8 cellular contexts compared by ENCODE assay signal in the genomic region with DNA sequence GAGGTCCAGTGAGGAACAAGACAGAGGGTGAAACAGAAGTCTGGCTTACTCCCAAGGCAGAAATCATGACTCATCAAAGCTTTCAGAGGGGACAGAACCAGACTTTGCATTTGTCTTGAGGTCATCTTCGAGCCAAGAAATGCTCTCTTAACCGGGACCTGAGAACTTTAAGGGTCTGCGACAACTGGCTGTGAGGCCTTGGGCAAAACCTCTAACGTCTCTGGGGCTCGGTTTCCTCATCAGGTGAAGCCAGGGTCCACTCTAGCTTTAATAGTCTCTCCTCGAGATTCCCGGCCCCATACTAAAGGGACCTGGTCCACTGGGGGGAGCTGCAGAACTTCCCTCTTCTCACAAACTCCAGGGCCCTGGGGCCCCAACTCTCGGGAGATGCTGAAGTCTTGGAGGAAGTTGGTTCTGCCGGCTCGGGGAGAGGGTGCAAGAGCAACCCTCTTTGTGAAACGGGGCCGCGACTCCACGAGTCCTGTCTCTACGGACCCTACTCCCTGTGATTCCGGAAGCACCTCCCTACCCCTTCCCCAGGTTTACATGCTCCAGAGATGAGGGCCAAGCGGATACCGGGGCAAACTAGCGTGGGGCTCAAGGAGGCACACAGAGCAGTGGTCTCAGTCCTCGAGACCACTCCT. TPM values are rescaled to one million over a fixed set of nuclear protein-coding genes. Genes with fewer than 3 reads are reported as not detected.
A peak's percentile ranks its signal among the peaks of the same experiment; 100 is the strongest.
DNase-seq lines count a peak whose midpoint lies in the region; ATAC-seq and TF ChIP-seq lines count a peak whose summit lies in the region.

No MANE protein-coding gene starts in this region.

- POLR2A ChIA-PET in PC-3 (lab: Charles Lee; ENCODE audit: unreplicated experiment): no interaction called here
- POLR2A ChIA-PET in OCI-LY7 (lab: Charles Lee): no interaction called here

- H4K20me1 ChIP-seq in PC-3 (ENCODE audit: low read length) (no peaks in the 10 kb centered on the region), OCI-LY7 (ENCODE audit: insufficient read depth, low read length) (no peaks in the 10 kb centered on the region)

- H3K4me2 ChIP-seq in PC-3 (ENCODE audit: low read length) (peak overlapping the region; percentile 98), OCI-LY7 (ENCODE audit: low read length) (no peak overlapping the region)

- H3K9me3 ChIP-seq in PC-3 (ENCODE audit: low read length) (no peaks in the 10 kb centered on the region), adipocyte (ENCODE audit: control insufficient read depth, low read length) (no peaks in the 10 kb centered on the region), OCI-LY7 (ENCODE audit: low read length) (no peaks in the 10 kb centered on the region)

- TF ChIP-seq POLR2A in GM18505 (IDR thresholded peaks at IDR 0.05; ENCODE audit: borderline replicate concordance, extremely low read depth, insufficient read depth, insufficient read length): no peak

- intact Hi-C loops in PC-3 (cut with micrococcal nuclease): loop anchor here (1.0 to 5.0 kb wide), 3 partner anchors 43 to 160 kb away; no protein-coding TSS in a partner anchor
- intact Hi-C loops in Right ventricle myocardium superior (cut with DNase I): loop anchor here (5.0 kb wide), 1 partner anchor 135 kb away; no protein-coding TSS in a partner anchor
- intact Hi-C loops in OCI-LY7 (cut with micrococcal nuclease; ENCODE audit: unreplicated experiment): no loop called here

- peak overlapping the region; percentile 82 for H2AFZ ChIP-seq in PC-3 (ENCODE audit: low read length)
- no peak overlapping the region for H2AFZ ChIP-seq in OCI-LY7 (ENCODE audit: low read length)

- H3K79me2 ChIP-seq in PC-3 (ENCODE audit: low read length) (peaks cover 50% of the 10 kb centered on the region), OCI-LY7 (ENCODE audit: insufficient read depth, low read depth, low read length) (no peaks in the 10 kb centered on the region)

- ATAC-seq in GM18505 (IDR thresholded peaks at IDR 0.05; ENCODE audit: unreplicated experiment): peak; percentile 28
- peak; percentile 34 for ATAC-seq in HG03139 (IDR thresholded peaks at IDR 0.05; ENCODE audit: unreplicated experiment)
- ATAC-seq in PC-3: peak; percentile 32
- ATAC-seq in Right ventricle myocardium superior (ENCODE audit: poor library complexity): peak; percentile 51

- H3K36me3 ChIP-seq in PC-3 (ENCODE audit: low read depth, low read length) (no peaks in the 10 kb centered on the region), adipocyte (ENCODE audit: control insufficient read depth, insufficient read depth, low read length, severe bottlenecking) (no peaks in the 10 kb centered on the region), OCI-LY7 (ENCODE audit: insufficient read depth, low read length) (no peaks in the 10 kb centered on the region)

- peak overlapping the region; percentile 94 for H3K4me3 ChIP-seq in PC-3 (ENCODE audit: low read length)
- peak overlapping the region; percentile 96 for H3K4me3 ChIP-seq in adipocyte (ENCODE audit: low read length)
- H3K4me3 ChIP-seq in OCI-LY7 (ENCODE audit: low read depth, low read length, poor library complexity, severe bottlenecking): no peak overlapping the region

- CTCF ChIA-PET in PC-3 (lab: Charles Lee) (interaction anchor here (0.5 to 1.1 kb wide), 2 partner anchors 12 to 122 kb away, joined by 3 to 4 read pairs; no protein-coding TSS in a partner anchor), OCI-LY7 (lab: Charles Lee; ENCODE audit: unreplicated experiment) (no interaction called here)

- H3K9ac ChIP-seq in PC-3 (ENCODE audit: low read length) (peak overlapping the region; percentile 94), adipocyte (ENCODE audit: low read length) (peak overlapping the region; percentile 95)

- DNase-seq in AG08396 (ENCODE audit: low spot score): peak; percentile 78
- peak; percentile 75 for DNase-seq in PC-3
- DNase-seq in adipocyte (ENCODE audit: low read depth): peak; percentile 89
- DNase-seq in Right ventricle myocardium superior: peak; percentile 70
- DNase-seq in nucleus accumbens (lab: John Stamatoyannopoulos, UW): peak in 43 of 56 donors; percentile 9 to 61 (median 30)
- DNase-seq in OCI-LY7 (ENCODE audit: low spot score): no peak

- H3K9me2 ChIP-seq in PC-3 (replicated peaks; ENCODE audit: low read length) (no peaks in the 10 kb centered on the region), OCI-LY7 (ENCODE audit: insufficient read depth, low read length) (no peaks in the 10 kb centered on the region)

- H3K4me1 ChIP-seq in PC-3 (ENCODE audit: insufficient read depth, low read length) (peaks cover 57% of the 10 kb centered on the region), adipocyte (ENCODE audit: control insufficient read depth, insufficient read depth, low read length) (peaks cover 63% of the 10 kb centered on the region), OCI-LY7 (ENCODE audit: insufficient read depth, low read length, poor library complexity, severe bottlenecking) (no peaks in the 10 kb centered on the region)

- TSS peak; percentile 32 for BruUV-seq in PC-3 (replicated peaks; lab: Mats Ljungman, UMichigan)
- no TSS peak for BruUV-seq in OCI-LY7 (replicated peaks; lab: Mats Ljungman, UMichigan)

- TF ChIP-seq CTCF in PC-3 (conservative IDR thresholded peaks at IDR 0.05; ENCODE audit: low read depth, low read length) (peak; percentile 61), OCI-LY7 (conservative IDR thresholded peaks at IDR 0.05; ENCODE audit: low read length) (no peak)

- H3K27ac ChIP-seq in PC-3 (ENCODE audit: low read length) (peak overlapping the region; percentile 91), OCI-LY7 (ENCODE audit: low read depth, low read length, poor library complexity, severe bottlenecking) (no peak overlapping the region)

- peaks cover 16% of the 10 kb centered on the region for H3F3A ChIP-seq in PC-3 (ENCODE audit: low read length, unreplicated experiment)

- H3K27me3 ChIP-seq in PC-3 (ENCODE audit: low read length) (no peaks in the 10 kb centered on the region), adipocyte (replicated peaks; ENCODE audit: control insufficient read depth, insufficient read depth, low read length) (no peaks in the 10 kb centered on the region)

RNA-seq across cellular contexts. Expression of gene GLIS3, which starts 2.6 kb away (rescaled TPM):
- total RNA-seq in PC-3 (2014; rRNA removed) (9.0 and 17.0 TPM in 2 replicates), Right ventricle myocardium superior (4.8 TPM), OCI-LY7 (2022) (not detected in 2 replicates)
- total RNA-seq in OCI-LY7 (2014; rRNA removed; shearing (Covaris generic)): not detected in 2 replicates
